Comparison of ENCODE assay signal across 8 cellular contexts in genomic region chr1:44212355-44213221, GRCh38. TPM values are rescaled to one million over a fixed set of nuclear protein-coding genes. Genes with fewer than 3 reads are reported as not detected.
DNase-seq lines count a peak whose midpoint lies in the region; ATAC-seq and TF ChIP-seq lines count a peak whose summit lies in the region.

No MANE protein-coding gene starts in this region.

- no peaks in the 10 kb centered on the region for H4K20me1 ChIP-seq in GM23248 (ENCODE audit: insufficient read depth)

- intact Hi-C loops in sigmoid colon (cut with DNase I), result loop anchor here (2.0 to 10.0 kb wide), 4 partner anchors 26 to 442 kb away; partner anchors contain the start of gene CCDC24

- WGBS in GM23248 (ENCODE audit: low coverage in 1 of 2, low lambda C conversion rate in 2 of 2, missing lambda C conversion rate in 2 of 2), 2 experiments, result 45 to 49% methylated on average over 9 of the region's 9 CpGs
- WGBS in sigmoid colon, 2 donors, result 41 to 43% methylated on average over 9 of the region's 9 CpGs

- H3K27me3 ChIP-seq in GM23248 (replicated peaks; ENCODE audit: insufficient read depth) (no peaks in the 10 kb centered on the region), WERI-Rb-1 (ENCODE audit: insufficient read depth, low read depth, severe bottlenecking) (no peaks in the 10 kb centered on the region), sigmoid colon (no peaks in the 10 kb centered on the region)

- ATAC-seq in HG02678 (IDR thresholded peaks at IDR 0.05; ENCODE audit: unreplicated experiment), result no peak

- H3K27ac ChIP-seq in GM23248 (no peak overlapping the region), WERI-Rb-1 (peak overlapping the region; percentile 72), sigmoid colon (peak overlapping the region; percentile 76 to 84 (median 80))

- H3K36me3 ChIP-seq in GM23248 (ENCODE audit: low read depth), result no peaks in the 10 kb centered on the region
- peaks cover 31% of the 10 kb centered on the region for H3K36me3 ChIP-seq in WERI-Rb-1
- peaks cover 5 to 26% (median 12%) of the 10 kb centered on the region in 4 donors for H3K36me3 ChIP-seq in sigmoid colon

- H3K4me3 ChIP-seq in GM23248 (peak overlapping the region; percentile 99), WERI-Rb-1 (ENCODE audit: low read depth, low read length) (peak overlapping the region; percentile 94), sigmoid colon (peak overlapping the region; percentile 69 to 92 (median 78))

- TF ChIP-seq POLR2A in erythroblast (IDR thresholded peaks at IDR 0.05; ENCODE audit: low read length) (no peak), sigmoid colon (IDR thresholded peaks at IDR 0.05) (no peak)

- in situ Hi-C loops in GM23248 (cut with MboI), result no loop called here

- peaks cover 8% of the 10 kb centered on the region for H3K79me2 ChIP-seq in GM23248 (ENCODE audit: insufficient read depth)

- peak overlapping the region; percentile 98 for H2AFZ ChIP-seq in GM23248

- peak overlapping the region; percentile 85 for H3K4me2 ChIP-seq in GM23248 (ENCODE audit: unreplicated experiment)

- no peaks in the 10 kb centered on the region for H3K9me2 ChIP-seq in GM23248 (ENCODE audit: insufficient read depth)

- H3K9ac ChIP-seq in GM23248, result peak overlapping the region; percentile 93

- TF ChIP-seq CTCF in WERI-Rb-1 (IDR thresholded peaks at IDR 0.05; ENCODE audit: low read depth, low read length) (no peak), sigmoid colon (IDR thresholded peaks at IDR 0.05) (no peak)

- no peaks in the 10 kb centered on the region for H3K9me3 ChIP-seq in GM23248 (ENCODE audit: low read depth)
- H3K9me3 ChIP-seq in WERI-Rb-1 (ENCODE audit: severe bottlenecking), result no peaks in the 10 kb centered on the region
- H3K9me3 ChIP-seq in sigmoid colon, result no peaks in the 10 kb centered on the region

- TF ChIP-seq EP300 in sigmoid colon (IDR thresholded peaks at IDR 0.05), result no peak

- H3F3A ChIP-seq in GM23248 (ENCODE audit: insufficient read depth), result no peaks in the 10 kb centered on the region

- H3K4me1 ChIP-seq in GM23248 (ENCODE audit: insufficient read depth) (0 out of 2 replicates have a peak, but pooled peaks cover 5% of the 10 kb centered on the region), sigmoid colon (peaks cover 0 to 25% (median 21%) of the 10 kb centered on the region in 4 donors)

- DNase-seq in GM23248, result no peak
- DNase-seq in WERI-Rb-1, result no peak
- DNase-seq in erythroblast (lab: John Stamatoyannopoulos, UW), result peak; percentile 57 to 66
- DNase-seq in sigmoid colon, result no peak
- DNase-seq in DMS79 (lab: John Stamatoyannopoulos, UW), result no peak
- DNase-seq in NCI-H446 treated with DMSO at 0.1 percent for 48 hours (lab: John Stamatoyannopoulos, UW), result no peak
- no peak for DNase-seq in SHP77 treated with DMSO at 0.1 percent for 48 hours (lab: John Stamatoyannopoulos, UW)

RNA-seq across cellular contexts. Expression of gene DMAP1, which starts 0.7 kb away (rescaled TPM):
- 9.6 and 16.0 TPM in 2 replicates for total RNA-seq in GM23248 (2014; rRNA removed; shearing (Covaris generic))
- polyA plus RNA-seq in GM23248 (2016; fragmentation: Nextera tagmentation; extraction: Ambion mirVana), result 30.5 and 32.7 TPM in 2 replicates
- total RNA-seq in sigmoid colon, result 10 to 100 TPM; 32.3 to 67.0 (median 40.9) TPM
- 10 to 100 TPM; 23.6 to 40.9 (median 27.6) TPM for polyA plus RNA-seq in sigmoid colon

Comparison
In these comparisons a context has a peak if more than half of its experiments do, and no peak if none do; other contexts are left out.
1. DNase-seq: peak in erythroblast (2 of 2); none in GM23248 (single experiment), WERI-Rb-1 (single experiment), sigmoid colon (single experiment), DMS79 (single experiment), NCI-H446 treated with DMSO at 0.1 percent for 48 hours (single experiment) and SHP77 treated with DMSO at 0.1 percent for 48 hours (single experiment).
2. Peak in every context shown above with its lines, with median percentiles within 50 percentile points of each other: H3K4me3 ChIP-seq.